ENCODE assay signal across 1 cellular context in genomic region chr9:131677445-131678180, GRCh38.
A peak's percentile ranks its signal among the peaks of the same experiment; 100 is the strongest.
TF ChIP-seq lines count a peak whose summit lies in the region.

No MANE protein-coding gene starts in this region.

TF ChIP-seq in HepG2, 621 proteins besides CTCF, POLR2A, EP300 and RAD21 (continued from another document):
- TF ChIP-seq CREB1 (IDR thresholded peaks at IDR 0.05) (no peak), CREB1 (CRISPR knock-in tag; IDR thresholded peaks at IDR 0.05) (peak; percentile 13; the same call in 1 of the 2 replicates), ZNF572 (CRISPR knock-in tag; IDR thresholded peaks at IDR 0.05) (no peak), FOXA1 (IDR thresholded peaks at IDR 0.05) (no peak), FOXA1 (CRISPR knock-in tag; IDR thresholded peaks at IDR 0.05) (peak; percentile 18; the same call in 1 of the 2 replicates)
